ENCODE assay signal across 16 cellular contexts in genomic region chr17:55443904-55444303, GRCh38. TPM values are rescaled to one million over a fixed set of nuclear protein-coding genes. Genes with fewer than 3 reads are reported as not detected.
DNase-seq lines count a peak whose midpoint lies in the region; ATAC-seq and TF ChIP-seq lines count a peak whose summit lies in the region.
"Had no signal": no experiment of that assay in that cellular context is flagged by ENCODE, and none has a peak within 500 bp of the region (broad histone marks: within the 10 kb centered on the region; RNA-seq: fewer than 3 reads in every experiment).

No MANE protein-coding gene starts in this region.

- H3K27ac Mint-ChIP-seq in Caco-2 (ENCODE audit: unreplicated experiment) (peak overlapping the region; percentile 60), activated B cell treated with CpG ODN at 0.5 μM for 24 hours (peak overlapping the region; percentile 92), mesothelial cell of epicardium (peak overlapping the region; percentile 85)
- H3K27ac Mint-ChIP-seq: IgD-negative memory B cell had no signal

- H3K9me3 Mint-ChIP-seq in Caco-2 (ENCODE audit: unreplicated experiment), result no peaks in the 10 kb centered on the region
- H3K9me3 Mint-ChIP-seq in activated B cell treated with CpG ODN at 0.5 μM for 24 hours, result no peaks in the 10 kb centered on the region
- H3K9me3 Mint-ChIP-seq in mesothelial cell of epicardium, result peaks cover 3% of the 10 kb centered on the region
- H3K9me3 Mint-ChIP-seq: IgD-negative memory B cell had no signal

- no peak overlapping the region for H3K4me3 Mint-ChIP-seq in Caco-2 (ENCODE audit: unreplicated experiment)
- H3K4me3 Mint-ChIP-seq in activated B cell treated with CpG ODN at 0.5 μM for 24 hours, result no peak overlapping the region
- H3K4me3 Mint-ChIP-seq in mesothelial cell of epicardium, result no peak overlapping the region
- H3K4me3 Mint-ChIP-seq: IgD-negative memory B cell had no signal

- H3K27me3 ChIP-seq in Caco-2 (replicated peaks; ENCODE audit: control insufficient read depth, insufficient read depth, low read length) (no peaks in the 10 kb centered on the region), stomach (no peaks in the 10 kb centered on the region)
- H3K27me3 ChIP-seq: Peyer's patch had no signal

- no peak for TF ChIP-seq POLR2A in stomach (IDR thresholded peaks at IDR 0.05)

- CTCF ChIA-PET in Caco-2 (lab: Charles Lee), result no interaction called here
- CTCF ChIA-PET in activated B cell treated with CpG ODN at 0.5 μM for 24 hours (lab: Charles Lee), result no interaction called here

- no peak overlapping the region for H3K4me3 ChIP-seq in Caco-2 (ENCODE audit: low read depth, low read length)
- no peak overlapping the region for H3K4me3 ChIP-seq in stomach
- no peak overlapping the region for H3K4me3 ChIP-seq in foreskin fibroblast (ENCODE audit: low read depth in 1 of 2, low read length in 2 of 2)
- H3K4me3 ChIP-seq: Peyer's patch had no signal

- H3K9me3 ChIP-seq in Caco-2 (no peaks in the 10 kb centered on the region), stomach (no peaks in the 10 kb centered on the region)
- H3K9me3 ChIP-seq: Peyer's patch had no signal

- TF ChIP-seq CTCF in Caco-2 (IDR thresholded peaks at IDR 0.05; ENCODE audit: insufficient read depth in 1 of 2, low read depth in 1 of 2, low read length in 1 of 2, severe bottlenecking in 1 of 2, unreplicated experiment in 1 of 2), result no peak
- no peak for TF ChIP-seq CTCF in activated B cell treated with CpG ODN at 0.5 μM for 24 hours (IDR thresholded peaks at IDR 0.05)
- no peak for TF ChIP-seq CTCF in mesothelial cell of epicardium (IDR thresholded peaks at IDR 0.05; ENCODE audit: unreplicated experiment)
- no peak for TF ChIP-seq CTCF in stomach (IDR thresholded peaks at IDR 0.05)
- TF ChIP-seq CTCF in foreskin fibroblast (IDR thresholded peaks at IDR 0.05; ENCODE audit: low read depth, low read length), result no peak

- H3K4me1 ChIP-seq in Caco-2 (peaks cover 60% of the 10 kb centered on the region), stomach (peaks cover 0 to 48% (median 0%) of the 10 kb centered on the region in 4 donors)

- POLR2A ChIA-PET in Caco-2 (lab: Charles Lee), result no interaction called here
- POLR2A ChIA-PET in activated B cell treated with CpG ODN at 0.5 μM for 24 hours (lab: Charles Lee), result no interaction called here

- no TSS peak for BruUV-seq in Caco-2 (replicated peaks; lab: Mats Ljungman, UMichigan)

- TF ChIP-seq EP300 in stomach (IDR thresholded peaks at IDR 0.05), result no peak

- H3K27me3 Mint-ChIP-seq in Caco-2 (ENCODE audit: insufficient read depth, unreplicated experiment) (no peaks in the 10 kb centered on the region), activated B cell treated with CpG ODN at 0.5 μM for 24 hours (no peaks in the 10 kb centered on the region), mesothelial cell of epicardium (ENCODE audit: low read depth) (no peaks in the 10 kb centered on the region)
- H3K27me3 Mint-ChIP-seq: IgD-negative memory B cell had no signal

- 91 to 98% (median 94%) methylated on average over 10 of the region's 10 CpGs for WGBS in stomach, 5 donors

- H3K27ac ChIP-seq in stomach, result peak overlapping the region in 3 of 5 donors; percentile 42 to 79 (median 58)
- H3K27ac ChIP-seq: C4-2B had no signal

- H3K36me3 Mint-ChIP-seq in Caco-2 (ENCODE audit: insufficient read depth, unreplicated experiment), result no peaks in the 10 kb centered on the region
- H3K36me3 Mint-ChIP-seq in activated B cell treated with CpG ODN at 0.5 μM for 24 hours (ENCODE audit: low read depth), result no peaks in the 10 kb centered on the region
- H3K36me3 Mint-ChIP-seq in mesothelial cell of epicardium, result no peaks in the 10 kb centered on the region

- H3K4me1 Mint-ChIP-seq in Caco-2 (ENCODE audit: low read depth, unreplicated experiment) (peaks cover 37% of the 10 kb centered on the region), activated B cell treated with CpG ODN at 0.5 μM for 24 hours (peaks cover 33% of the 10 kb centered on the region), mesothelial cell of epicardium (peaks cover 67% of the 10 kb centered on the region)

- intact Hi-C loops in Caco-2 (cut with micrococcal nuclease; ENCODE audit: unreplicated experiment), result loop anchor here (2.0 kb wide), 1 partner anchor 23 kb away; the partner anchor contains the start of gene MMD
- intact Hi-C loops in activated B cell treated with CpG ODN at 0.5 μM for 24 hours (cut with micrococcal nuclease), result no loop called here
- intact Hi-C loops in stomach (cut with DNase I; ENCODE audit: low total_unique reads), result no loop called here

- H3K36me3 ChIP-seq in Caco-2 (ENCODE audit: control insufficient read depth, insufficient read depth, low read length) (no peaks in the 10 kb centered on the region), stomach (no peaks in the 10 kb centered on the region)
- H3K36me3 ChIP-seq: Peyer's patch had no signal

- no peak for ATAC-seq in activated B cell treated with CpG ODN at 0.5 μM for 24 hours (ENCODE audit: low read depth)

- DNase-seq in Caco-2 (no peak), activated B cell treated with CpG ODN at 0.5 μM for 24 hours (no peak), mesothelial cell of epicardium (ENCODE audit: low spot score in 2 of 2, unreplicated experiment in 2 of 2) (no peak), stomach (no peak), AG20443 (ENCODE audit: low spot score) (no peak), mucosa of gallbladder (ENCODE audit: low spot score) (no peak), foreskin fibroblast (no peak), SHP77 (lab: John Stamatoyannopoulos, UW) (no peak)
- DNase-seq: NCI-H1105, NCI-H1694, NCI-H226, NCI-H524 treated with DMSO at 0.1 percent for 48 hours, Peyer's patch, Right ventricle myocardium superior had no signal

RNA-seq across cellular contexts. Expression of gene MMD, which starts 22.3 kb away (rescaled TPM):
- total RNA-seq in Caco-2 (2022) (38.6 and 39.0 TPM in 2 replicates), activated B cell treated with CpG ODN at 0.5 μM for 24 hours (45.5 and 46.3 TPM in 2 replicates), mesothelial cell of epicardium (36.6 to 42.4 TPM (median 37.6 TPM) in 3 replicates), stomach (10 to 100 TPM in 4 of 5 donors, 1 to 10 TPM in 1; 3.1 to 65.3 (median 11.9) TPM), mucosa of gallbladder (16.8 TPM)
- 10 to 100 TPM in 2 of 3 donors, 1 to 10 TPM in 1; 4.9 to 18.8 (median 13.1) TPM for polyA plus RNA-seq in stomach
